Comparison of ENCODE assay signal across 6 cellular contexts in the genomic region with DNA sequence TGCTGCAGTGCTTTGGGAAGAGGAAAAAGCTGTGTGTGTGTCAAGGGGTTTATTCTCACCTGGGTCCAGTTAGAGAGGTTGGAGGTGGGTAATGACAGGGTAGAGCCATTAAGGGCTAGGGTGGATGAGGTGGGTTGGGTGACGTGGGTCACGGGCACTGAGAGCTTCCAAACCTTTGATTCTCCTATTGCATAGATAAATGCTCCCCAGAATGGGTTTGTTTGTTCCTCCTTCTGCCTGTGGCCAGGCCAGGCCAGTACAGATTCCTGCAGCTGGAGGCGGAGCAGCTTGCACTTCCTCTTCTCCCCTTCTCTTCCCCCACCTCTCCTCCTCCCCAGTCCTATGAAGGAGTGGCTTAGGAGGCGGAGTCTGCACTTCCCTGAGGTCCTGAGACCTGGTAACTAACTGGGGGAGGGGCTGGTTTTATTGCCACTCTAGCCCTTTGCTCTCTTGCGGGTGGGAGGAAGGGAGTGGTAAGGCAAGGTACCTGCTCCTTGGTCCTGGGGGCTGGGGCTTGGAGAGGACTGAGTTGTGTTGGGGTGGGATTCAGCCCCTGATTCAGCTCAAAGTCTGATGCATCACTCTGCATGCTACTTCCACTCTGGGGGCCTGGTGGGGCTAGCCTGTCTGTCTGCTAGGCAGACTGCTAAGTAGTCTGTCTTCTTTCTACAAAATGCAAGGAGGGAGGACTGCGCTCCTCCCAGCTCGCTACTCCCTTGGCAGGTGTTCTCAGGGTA. TPM values are rescaled to one million over a fixed set of nuclear protein-coding genes. Genes with fewer than 3 reads are reported as not detected.
DNase-seq lines count a peak whose midpoint lies in the region; ATAC-seq lines count a peak whose summit lies in the region.

No MANE protein-coding gene starts in this region.

- ATAC-seq in GM19043 (IDR thresholded peaks at IDR 0.05; ENCODE audit: low read depth, unreplicated experiment) (peak; percentile 68), naive B cell (ENCODE audit: low read depth in 2 of 2) (peak; percentile 64 to 70)

- DNase-seq in amniotic epithelial cell (ENCODE audit: low read depth) (peak; percentile 72), naive B cell (peak; percentile 35)
- no peak for DNase-seq in activated effector memory CD4-positive, alpha-beta T cell treated with anti-CD3 and anti-CD28 coated beads, Interleukin-2, amount 50 U/mL, for 16 hours
- no peak for DNase-seq in central memory CD4-positive, alpha-beta T cell

- H3K27me3 Mint-ChIP-seq in naive B cell: no peaks in the 10 kb centered on the region

- peaks cover 0 to 7% of the 10 kb centered on the region in 2 donors for H3K36me3 Mint-ChIP-seq in naive B cell

- no peaks in the 10 kb centered on the region for H3K9me3 ChIP-seq in KOPT-K1 (ENCODE audit: insufficient read depth, low read length, poor library complexity, severe bottlenecking)

- peak overlapping the region; percentile 2 to 91 (median 56) for H3K4me3 Mint-ChIP-seq in naive B cell

- peak overlapping the region; percentile 6 to 94 (median 88) for H3K27ac Mint-ChIP-seq in naive B cell

- H3K4me1 Mint-ChIP-seq in naive B cell: peaks cover 34 to 43% (median 39%) of the 10 kb centered on the region in 3 donors

- H3K27ac ChIP-seq in KOPT-K1 (ENCODE audit: low read depth, low read length, poor library complexity, severe bottlenecking): peak overlapping the region; percentile 18

- no peaks in the 10 kb centered on the region for H3K9me3 Mint-ChIP-seq in naive B cell

- H3K36me3 ChIP-seq in KOPT-K1 (ENCODE audit: insufficient read depth, low read length): no peaks in the 10 kb centered on the region

RNA-seq across cellular contexts. Expression of gene SPINT1, which starts 3.5 kb away (rescaled TPM):
- 1 to 10 TPM; 3.8 to 7.0 (median 5.4) TPM for polyA plus RNA-seq in naive B cell (ENCODE audit: low read depth in 6 of 6)

RNA-seq across cellular contexts. Expression of gene PPP1R14D, which starts 18.9 kb away (rescaled TPM):
- polyA plus RNA-seq in naive B cell (ENCODE audit: low read depth in 6 of 6): not detected

RNA-seq across cellular contexts. Expression of gene RHOV, which starts 26.6 kb away (rescaled TPM):
- polyA plus RNA-seq in naive B cell (ENCODE audit: low read depth in 6 of 6): not detected

RNA-seq across cellular contexts. Expression of gene DNAJC17, which starts 40.1 kb away (rescaled TPM):
- 10 to 100 TPM; 13.7 to 45.8 (median 28.7) TPM for polyA plus RNA-seq in naive B cell (ENCODE audit: low read depth in 6 of 6)

RNA-seq across cellular contexts. Expression of gene ZFYVE19, which starts 40.5 kb away (rescaled TPM):
- polyA plus RNA-seq in naive B cell (ENCODE audit: low read depth in 6 of 6): 10 to 100 TPM in 5 of 6 donors, 1 to 10 TPM in 1; 9.5 to 27.7 (median 12.9) TPM

Comparison
In these comparisons a context has a peak if more than half of its experiments do, and no peak if none do; other contexts are left out.
1. DNase-seq: peak in amniotic epithelial cell (single experiment) and naive B cell (single experiment); none in activated effector memory CD4-positive, alpha-beta T cell treated with anti-CD3 and anti-CD28 coated beads, Interleukin-2, amount 50 U/mL, for 16 hours (single experiment) and central memory CD4-positive, alpha-beta T cell (single experiment).